In the genomic region with DNA sequence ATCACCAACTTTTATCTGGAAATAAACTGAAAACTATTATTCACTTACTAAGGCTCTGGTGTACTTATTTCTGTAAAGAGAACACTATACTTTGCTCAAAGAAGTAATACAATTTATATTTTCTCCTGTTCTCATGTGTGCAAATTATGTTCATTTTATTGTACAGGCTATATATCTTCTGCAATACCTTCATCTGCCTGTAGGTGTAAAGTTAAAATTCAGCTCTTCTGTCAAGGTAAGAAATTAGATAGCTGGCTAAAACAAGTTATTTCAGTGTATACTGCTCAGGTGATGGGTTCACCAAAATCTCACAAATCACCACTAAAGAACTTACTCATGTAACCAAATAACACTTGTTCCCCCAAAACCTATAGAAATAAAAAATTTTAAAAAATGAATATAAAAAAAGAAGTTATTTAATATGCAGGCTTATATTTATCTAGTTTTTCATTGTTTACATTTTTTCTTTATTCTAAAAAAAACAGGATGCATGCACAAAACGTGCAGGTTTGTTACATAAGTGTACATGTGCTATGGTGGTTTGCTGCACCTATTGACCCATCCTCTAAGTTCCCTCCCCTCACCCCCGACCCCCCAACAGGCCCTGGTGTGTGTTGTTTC, we compare ENCODE assay signal across 8 cellular contexts.
DNase-seq lines count a peak whose midpoint lies in the region; ATAC-seq and TF ChIP-seq lines count a peak whose summit lies in the region.

No MANE protein-coding gene starts in this region.

- no peak overlapping the region for H3K27ac ChIP-seq in C4-2B

- ATAC-seq in GM19043 (IDR thresholded peaks at IDR 0.05; ENCODE audit: low read depth, unreplicated experiment) (peak; percentile 56), HG03196 (IDR thresholded peaks at IDR 0.05; ENCODE audit: unreplicated experiment) (no peak), HG02571 (IDR thresholded peaks at IDR 0.05; ENCODE audit: unreplicated experiment) (no peak)

- TF ChIP-seq CTCF in C4-2B (conservative IDR thresholded peaks at IDR 0.05) (peak; percentile 64), epithelial cell of esophagus (IDR thresholded peaks at IDR 0.05; ENCODE audit: insufficient read depth, low read depth, low read length, missing control alignments) (peak; percentile 4)

- H3K4me3 ChIP-seq in epithelial cell of esophagus (ENCODE audit: low read length), result no peak overlapping the region

- DNase-seq in LHCN-M2 (ENCODE audit: low read depth) (peak; percentile 6), epithelial cell of esophagus (ENCODE audit: low read depth) (peak; percentile 36)
- no peak for DNase-seq in NK-92 treated with Interleukin-12 subunit alpha and Interleukin-12 subunit beta, amount 100 ng/mL, for 24 hours (lab: John Stamatoyannopoulos, UW)
- DNase-seq in activated CD8-positive, alpha-beta memory T cell treated with anti-CD3 and anti-CD28 coated beads for 24 hours, result no peak

Comparison
In these comparisons a context has a peak if more than half of its experiments do, and no peak if none do; other contexts are left out.
1. DNase-seq: peak in LHCN-M2 (single experiment) and epithelial cell of esophagus (single experiment); none in NK-92 treated with Interleukin-12 subunit alpha and Interleukin-12 subunit beta, amount 100 ng/mL, for 24 hours (single experiment) and activated CD8-positive, alpha-beta memory T cell treated with anti-CD3 and anti-CD28 coated beads for 24 hours (single experiment).